ENCODE assay signal across 8 cellular contexts in genomic region chr17:39737761-39738567, GRCh38. TPM values are rescaled to one million over a fixed set of nuclear protein-coding genes. Genes with fewer than 3 reads are reported as not detected.
A peak's percentile ranks its signal among the peaks of the same experiment; 100 is the strongest.
DNase-seq lines count a peak whose midpoint lies in the region; ATAC-seq, FAIRE-seq and TF ChIP-seq lines count a peak whose summit lies in the region.

GRB7 (plus strand) TSS chr17:39737938; CDS start chr17:39742302, 4,364 bp downstream.

- 8 to 17% (median 10%) methylated on average over 24 to 34 of the region's 34 CpGs for WGBS in stomach, 5 donors

- H3K27ac Mint-ChIP-seq in activated naive CD4-positive, alpha-beta T cell treated with anti-CD3 and anti-CD28 coated beads, Interleukin-2, amount 50 U/mL, for 24 hours, result peak within 1 kb of the TSS; percentile 55

- H3K4me1 ChIP-seq in ACC112 (ENCODE audit: control insufficient read depth, insufficient read depth, low read length, unreplicated experiment) (peaks cover 30% of the 10 kb centered on the region), iPS-20b (ENCODE audit: insufficient read depth, low read length) (peaks cover 19% of the 10 kb centered on the region), stomach (peaks cover 33 to 64% (median 55%) of the 10 kb centered on the region in 4 donors)

- peaks cover 16% of the 10 kb centered on the region for H3K4me1 Mint-ChIP-seq in activated naive CD4-positive, alpha-beta T cell treated with anti-CD3 and anti-CD28 coated beads, Interleukin-2, amount 50 U/mL, for 24 hours

- no peaks in the 10 kb centered on the region for H3K36me3 ChIP-seq in ACC112 (ENCODE audit: insufficient read depth, low read length)
- peaks cover 4% of the 10 kb centered on the region for H3K36me3 ChIP-seq in iPS-20b (ENCODE audit: insufficient read depth, low read depth, low read length)
- H3K36me3 ChIP-seq in stomach, result peaks cover 0 to 10% (median 9%) of the 10 kb centered on the region in 4 donors

- no peak for TF ChIP-seq EP300 in stomach (IDR thresholded peaks at IDR 0.05)

- H3K27me3 ChIP-seq in ACC112 (ENCODE audit: insufficient read depth, low read length), result no peaks in the 10 kb centered on the region
- peaks cover 9% of the 10 kb centered on the region; the same call in 1 of the 2 replicates for H3K27me3 ChIP-seq in iPS-20b (ENCODE audit: insufficient read depth, low read length)
- peaks cover 0 to 70% (median 44%) of the 10 kb centered on the region in 3 donors for H3K27me3 ChIP-seq in stomach

- no peaks in the 10 kb centered on the region for H3K36me3 Mint-ChIP-seq in activated naive CD4-positive, alpha-beta T cell treated with anti-CD3 and anti-CD28 coated beads, Interleukin-2, amount 50 U/mL, for 24 hours

- H3K4me3 ChIP-seq in ACC112 (ENCODE audit: low read depth, low read length) (peak within 1 kb of the TSS; percentile 74), iPS-20b (ENCODE audit: low read length) (peak within 1 kb of the TSS; percentile 85), stomach (peak within 1 kb of the TSS; percentile 42 to 62 (median 50))

- no peaks in the 10 kb centered on the region for H3K9me3 Mint-ChIP-seq in activated naive CD4-positive, alpha-beta T cell treated with anti-CD3 and anti-CD28 coated beads, Interleukin-2, amount 50 U/mL, for 24 hours

- peak within 1 kb of the TSS; percentile 85 for H3K4me3 Mint-ChIP-seq in activated naive CD4-positive, alpha-beta T cell treated with anti-CD3 and anti-CD28 coated beads, Interleukin-2, amount 50 U/mL, for 24 hours

- no peak within 1 kb of the TSS for H3K27ac ChIP-seq in ACC112 (ENCODE audit: low read depth, low read length)
- peak within 1 kb of the TSS; percentile 92 for H3K27ac ChIP-seq in iPS-20b (ENCODE audit: low read length)
- peak within 1 kb of the TSS; percentile 84 to 93 (median 88) for H3K27ac ChIP-seq in stomach

- peak within 1 kb of the TSS; percentile 84 for H2AFZ ChIP-seq in ACC112 (ENCODE audit: low read length, unreplicated experiment)

- FAIRE-seq in D721Med (lab: Jason Lieb, UNC), result no peak

- peak within 1 kb of the TSS; percentile 96 for H3K9ac ChIP-seq in iPS-20b (ENCODE audit: low read depth, low read length)

- DNase-seq in LoVo (ENCODE audit: low spot score), result peak; percentile 88
- peak; percentile 94 for DNase-seq in stomach
- no peak for DNase-seq in D721Med (ENCODE audit: insufficient read length, low spot score)

- no peak for TF ChIP-seq CTCF in stomach (IDR thresholded peaks at IDR 0.05)
- TF ChIP-seq CTCF in D721Med (IDR thresholded peaks at IDR 0.05; ENCODE audit: insufficient read depth, missing control alignments), result no peak

- H3K9me3 ChIP-seq in iPS-20b (ENCODE audit: insufficient read depth, low read depth, low read length) (no peaks in the 10 kb centered on the region), stomach (no peaks in the 10 kb centered on the region)

- no peaks in the 10 kb centered on the region for H3K79me2 ChIP-seq in ACC112 (ENCODE audit: control insufficient read depth, insufficient read depth, low read length, unreplicated experiment)

- peak in 2 of 4 donors; percentile 48 to 76 for TF ChIP-seq POLR2A in stomach (IDR thresholded peaks at IDR 0.05)

- no peak for ATAC-seq in HG02885 (IDR thresholded peaks at IDR 0.05; ENCODE audit: poor library complexity, unreplicated experiment)
- ATAC-seq in GM21367 (IDR thresholded peaks at IDR 0.05; ENCODE audit: unreplicated experiment), result no peak

- intact Hi-C loops in stomach (cut with DNase I; ENCODE audit: low total_unique reads), result no loop called here

- peaks cover 5% of the 10 kb centered on the region for H3K27me3 Mint-ChIP-seq in activated naive CD4-positive, alpha-beta T cell treated with anti-CD3 and anti-CD28 coated beads, Interleukin-2, amount 50 U/mL, for 24 hours

RNA-seq across cellular contexts. Expression of gene GRB7, which starts in this region (rescaled TPM):
- 10 to 100 TPM in 3 of 5 donors, 1 to 10 TPM in 2; 2.3 to 43.9 (median 31.2) TPM for total RNA-seq in stomach
- 10 to 100 TPM in 2 of 3 donors, 1 to 10 TPM in 1; 9.5 to 34.7 (median 14.7) TPM for polyA plus RNA-seq in stomach
